Comparison of ENCODE assay signal across 21 cellular contexts in the genomic region with DNA sequence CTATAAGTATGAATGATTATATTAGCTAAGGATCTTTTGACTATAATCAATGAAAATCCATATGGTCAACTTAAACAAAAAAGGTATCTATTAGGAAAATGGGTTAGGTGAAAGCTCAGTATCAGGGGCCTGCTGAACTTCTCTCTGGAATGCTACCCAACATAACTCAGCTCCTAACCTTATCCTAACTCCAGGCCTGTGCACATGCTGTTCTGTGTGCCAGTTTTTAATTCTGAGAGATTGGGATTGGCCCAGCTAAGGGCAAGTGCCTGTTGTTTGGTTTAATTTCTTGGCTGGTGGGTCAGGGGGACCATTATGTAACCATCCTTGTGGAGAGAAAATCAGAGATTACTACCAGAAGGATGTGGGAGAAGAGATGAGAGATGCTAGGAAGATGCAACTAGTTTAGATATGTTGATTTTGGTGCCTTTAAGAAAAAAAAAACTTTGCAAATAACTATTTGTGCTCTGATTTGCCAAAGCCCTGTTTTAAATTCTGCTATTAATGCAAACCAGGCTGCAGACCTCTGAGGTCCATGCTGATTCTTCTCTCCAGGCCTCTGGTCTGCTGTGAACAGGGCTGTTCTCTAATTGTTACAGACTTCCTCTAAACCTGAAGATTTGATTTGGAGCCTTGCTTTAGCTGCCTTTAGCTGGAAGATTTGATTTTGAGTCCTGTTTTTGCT.
"Had no signal": no experiment of that assay in that cellular context is flagged by ENCODE, and none has a peak within 500 bp of the region (broad histone marks: within the 10 kb centered on the region; RNA-seq: fewer than 3 reads in every experiment).

No MANE protein-coding gene starts in this region.

- H3K4me1 ChIP-seq: Peyer's patch had no signal

- H3K27ac ChIP-seq: PC-9, Peyer's patch had no signal

- DNase-seq: KBM-7; MV-4-11; NCI-H1048; NCI-H1105; NCI-H1417; NCI-H1436 treated with DMSO at 0.1 percent for 48 hours; NCI-H1694; NCI-H187 treated with DMSO at 0.1 percent for 48 hours; NCI-H2029 treated with DMSO at 0.1 percent for 48 hours; NCI-H2171 treated with DMSO at 0.1 percent for 48 hours; NCI-H345; NCI-H446 treated with DMSO at 0.1 percent for 48 hours; NCI-H510A treated with DMSO at 0.1 percent for 48 hours; NCI-H526; NCI-H748 treated with DMSO at 0.1 percent for 48 hours; NK-92 treated with Interleukin-12 subunit alpha and Interleukin-12 subunit beta, amount 100 ng/mL, for 24 hours; PC-9; Peyer's patch; Right ventricle myocardium superior; SW 1271; T-cell had no signal

- H3K4me3 ChIP-seq: PC-9, Peyer's patch had no signal

- H2AFZ ChIP-seq: PC-9 had no signal

- H3K36me3 ChIP-seq: Peyer's patch had no signal

- H3K27me3 ChIP-seq: Peyer's patch had no signal

- ATAC-seq: T-cell had no signal

- H3K9me3 ChIP-seq: Peyer's patch had no signal

- H3K4me2 ChIP-seq: PC-9 had no signal
